Comparison of ENCODE assay signal across 43 cellular contexts in genomic region chr7:130662426-130662825, GRCh38. TPM values are rescaled to one million over a fixed set of nuclear protein-coding genes. Genes with fewer than 3 reads are reported as not detected.
"Had no signal": no experiment of that assay in that cellular context is flagged by ENCODE, and none has a peak within 500 bp of the region (broad histone marks: within the 10 kb centered on the region; RNA-seq: fewer than 3 reads in every experiment).

No MANE protein-coding gene starts in this region.

- H3K9me3 ChIP-seq: adrenal gland, ascending aorta, breast epithelium, heart left ventricle, mucosa of descending colon, upper lobe of left lung, vagina had no signal

- H3K4me3 Mint-ChIP-seq: activated CD4-positive, alpha-beta memory T cell treated with anti-CD3 and anti-CD28 coated beads for 36 hours; activated CD4-positive, alpha-beta T cell treated with anti-CD3 and anti-CD28 coated beads, Interleukin-2, amount 10 ng/mL, durations not matched to agents 24 days and 14 days; activated naive CD4-positive, alpha-beta T cell treated with anti-CD3 and anti-CD28 coated beads for 36 hours; activated naive CD8-positive, alpha-beta T cell treated with anti-CD3 and anti-CD28 coated beads for 36 hours; activated T-helper 1 cell treated with anti-CD3 and anti-CD28 coated beads, Interleukin-12 subunit alpha, Interleukin-12 subunit beta, Interleukin-2, Interleukin-4 antibody, amounts not matched to agents 30 ng/mL and 10 ng/mL and 1 ng/mL, durations not matched to agents 14 hours and 24 hours and 36 hours; natural killer cell treated with Interleukin-12 subunit alpha and Interleukin-12 subunit beta and Interleukin-15 and Interleukin-18, amount 100 ng/mL, for 72 hours; stimulated activated memory B cell treated with anti-CD40 and anti-IgM and Interleukin-4, amounts not matched to agents 10 μg/mL and 1 μg/mL and 100 μg/mL, for 72 hours; stimulated activated naive CD8-positive, alpha-beta T cell treated with anti-CD3 and anti-CD28 coated beads, Interleukin-15, amount 100 ng/mL, for 72 hours; T-helper 1 cell treated with Interleukin-12 subunit alpha and Interleukin-12 subunit beta and Interleukin-4 antibody, amounts not matched to agents 30 μg/mL and 1 μg/mL, for 36 hours had no signal

- ATAC-seq: activated CD4-positive, CD25-positive, alpha-beta regulatory T cell treated with anti-CD3 and anti-CD28 coated beads, Interleukin-2, amount 50 U/mL, for 24 hours; esophagus mucosa; heart left ventricle; left cardiac atrium; left ventricle myocardium superior; mucosa of descending colon; natural killer cell treated with Interleukin-12 subunit alpha and Interleukin-12 subunit beta and Interleukin-15 and Interleukin-18, amount 100 ng/mL, for 72 hours; sciatic nerve; stimulated activated memory B cell treated with anti-CD40 and anti-IgM and Interleukin-4, amounts not matched to agents 10 μg/mL and 1 μg/mL and 100 μg/mL, for 72 hours; stimulated activated naive CD8-positive, alpha-beta T cell treated with anti-CD3 and anti-CD28 coated beads, Interleukin-15, amount 100 ng/mL, for 72 hours had no signal

- H3K27me3 Mint-ChIP-seq: activated CD4-positive, alpha-beta memory T cell treated with anti-CD3 and anti-CD28 coated beads for 36 hours; activated CD4-positive, alpha-beta T cell treated with anti-CD3 and anti-CD28 coated beads, Interleukin-2, amount 10 ng/mL, durations not matched to agents 24 days and 14 days; activated naive CD8-positive, alpha-beta T cell treated with anti-CD3 and anti-CD28 coated beads for 36 hours; natural killer cell treated with Interleukin-12 subunit alpha and Interleukin-12 subunit beta and Interleukin-15 and Interleukin-18, amount 100 ng/mL, for 72 hours; progenitor cell of endocrine pancreas; stimulated activated memory B cell treated with anti-CD40 and anti-IgM and Interleukin-4, amounts not matched to agents 10 μg/mL and 1 μg/mL and 100 μg/mL, for 72 hours; stimulated activated naive CD8-positive, alpha-beta T cell treated with anti-CD3 and anti-CD28 coated beads, Interleukin-15, amount 100 ng/mL, for 72 hours had no signal

- H3K9me3 Mint-ChIP-seq: activated CD4-positive, alpha-beta memory T cell treated with anti-CD3 and anti-CD28 coated beads for 36 hours; activated CD4-positive, alpha-beta T cell treated with anti-CD3 and anti-CD28 coated beads, Interleukin-2, amount 10 ng/mL, durations not matched to agents 24 days and 14 days; activated naive CD4-positive, alpha-beta T cell treated with anti-CD3 and anti-CD28 coated beads for 36 hours; activated naive CD8-positive, alpha-beta T cell treated with anti-CD3 and anti-CD28 coated beads for 36 hours; activated T-helper 1 cell treated with anti-CD3 and anti-CD28 coated beads, Interleukin-12 subunit alpha, Interleukin-12 subunit beta, Interleukin-2, Interleukin-4 antibody, amounts not matched to agents 30 ng/mL and 10 ng/mL and 1 ng/mL, durations not matched to agents 14 hours and 24 hours and 36 hours; natural killer cell treated with Interleukin-12 subunit alpha and Interleukin-12 subunit beta and Interleukin-15 and Interleukin-18, amount 100 ng/mL, for 72 hours; stimulated activated memory B cell treated with anti-CD40 and anti-IgM and Interleukin-4, amounts not matched to agents 10 μg/mL and 1 μg/mL and 100 μg/mL, for 72 hours; stimulated activated naive CD8-positive, alpha-beta T cell treated with anti-CD3 and anti-CD28 coated beads, Interleukin-15, amount 100 ng/mL, for 72 hours; T-helper 1 cell treated with Interleukin-12 subunit alpha and Interleukin-12 subunit beta and Interleukin-4 antibody, amounts not matched to agents 30 μg/mL and 1 μg/mL, for 36 hours had no signal

- H3K27ac ChIP-seq: adrenal gland, ascending aorta, breast epithelium, heart left ventricle, skin epidermis, upper lobe of left lung, vagina, WERI-Rb-1 had no signal

- H3K27ac Mint-ChIP-seq: activated CD4-positive, alpha-beta memory T cell treated with anti-CD3 and anti-CD28 coated beads for 36 hours; activated CD4-positive, alpha-beta T cell treated with anti-CD3 and anti-CD28 coated beads, Interleukin-2, amount 10 ng/mL, durations not matched to agents 24 days and 14 days; activated naive CD4-positive, alpha-beta T cell treated with anti-CD3 and anti-CD28 coated beads for 36 hours; activated naive CD8-positive, alpha-beta T cell treated with anti-CD3 and anti-CD28 coated beads for 36 hours; activated T-helper 1 cell treated with anti-CD3 and anti-CD28 coated beads, Interleukin-12 subunit alpha, Interleukin-12 subunit beta, Interleukin-2, Interleukin-4 antibody, amounts not matched to agents 30 ng/mL and 10 ng/mL and 1 ng/mL, durations not matched to agents 14 hours and 24 hours and 36 hours; natural killer cell treated with Interleukin-12 subunit alpha and Interleukin-12 subunit beta and Interleukin-15 and Interleukin-18, amount 100 ng/mL, for 72 hours; progenitor cell of endocrine pancreas; stimulated activated memory B cell treated with anti-CD40 and anti-IgM and Interleukin-4, amounts not matched to agents 10 μg/mL and 1 μg/mL and 100 μg/mL, for 72 hours; stimulated activated naive CD8-positive, alpha-beta T cell treated with anti-CD3 and anti-CD28 coated beads, Interleukin-15, amount 100 ng/mL, for 72 hours; T-helper 1 cell treated with Interleukin-12 subunit alpha and Interleukin-12 subunit beta and Interleukin-4 antibody, amounts not matched to agents 30 μg/mL and 1 μg/mL, for 36 hours had no signal

- H3K27me3 ChIP-seq: adrenal gland, ascending aorta, breast epithelium, heart left ventricle, upper lobe of left lung, vagina had no signal

- H3K4me3 ChIP-seq: adrenal gland, ascending aorta, breast epithelium, heart left ventricle, mucosa of descending colon, skin epidermis, upper lobe of left lung, vagina had no signal

- FAIRE-seq: endothelial cell of umbilical vein, TTC549 had no signal

- H3K4me1 ChIP-seq: ascending aorta, breast epithelium had no signal

- DNase-seq: activated CD4-positive, alpha-beta memory T cell treated with anti-CD3 and anti-CD28 coated beads for 36 hours; activated CD4-positive, alpha-beta T cell treated with anti-CD3 and anti-CD28 coated beads, Interleukin-2, amount 10 ng/mL, durations not matched to agents 24 days and 14 days; activated CD8-positive, alpha-beta memory T cell treated with anti-CD3 and anti-CD28 coated beads, Interleukin-2, amount 50 U/mL, for 4 hours; activated effector memory CD4-positive, alpha-beta T cell treated with anti-CD3 and anti-CD28 coated beads, Interleukin-2, amount 50 U/mL, for 16 hours; activated naive CD4-positive, alpha-beta T cell treated with anti-CD3 and anti-CD28 coated beads for 36 hours; activated naive CD8-positive, alpha-beta T cell treated with anti-CD3 and anti-CD28 coated beads for 36 hours; activated T-cell treated with anti-CD3 and anti-CD28 coated beads, Interleukin-2, amount 50 U/mL, for 1 hour; adrenal gland; central memory CD4-positive, alpha-beta T cell; foreskin fibroblast; heart left ventricle; left cardiac atrium; left ventricle myocardium superior; mucosa of descending colon; stimulated activated CD4-positive, alpha-beta T cell treated with anti-CD3 and anti-CD28 coated beads, Interleukin-1b, Interleukin-23, amount 100 ng/mL, for 48 hours; stimulated activated CD4-positive, alpha-beta T cell treated with anti-CD3 and anti-CD28 coated beads, Interleukin-4, amount 100 ng/mL, for 4 hours; stimulated activated CD8-positive, alpha-beta memory T cell treated with anti-CD3 and anti-CD28 coated beads, Interleukin-4, amount 100 ng/mL, for 48 hours; stimulated activated naive CD8-positive, alpha-beta T cell treated with anti-CD3 and anti-CD28 coated beads, Interleukin-15, amount 100 ng/mL, for 72 hours; substantia nigra; T-helper 9 cell; upper lobe of left lung; WERI-Rb-1 had no signal

RNA-seq across cellular contexts. Expression of gene TSGA13, which starts 23.9 kb away (rescaled TPM):
- total RNA-seq: activated CD4-positive, alpha-beta memory T cell treated with anti-CD3 and anti-CD28 coated beads for 36 hours; activated CD4-positive, alpha-beta T cell treated with anti-CD3 and anti-CD28 coated beads, Interleukin-2, amount 10 ng/mL, durations not matched to agents 24 days and 14 days; activated CD8-positive, alpha-beta memory T cell treated with anti-CD3 and anti-CD28 coated beads for 36 hours; activated naive CD4-positive, alpha-beta T cell treated with anti-CD3 and anti-CD28 coated beads for 36 hours; activated naive CD8-positive, alpha-beta T cell treated with anti-CD3 and anti-CD28 coated beads for 36 hours; activated T-helper 1 cell treated with anti-CD3 and anti-CD28 coated beads, Interleukin-12 subunit alpha, Interleukin-12 subunit beta, Interleukin-2, Interleukin-4 antibody, amounts not matched to agents 30 ng/mL and 10 ng/mL and 1 ng/mL, durations not matched to agents 14 hours and 24 hours and 36 hours; adrenal gland; ascending aorta; breast epithelium; endothelial cell of umbilical vein; esophagus mucosa; heart left ventricle; left cardiac atrium; left ventricle myocardium superior; lung microvascular endothelial cell; mesenteric fat pad; mucosa of descending colon; myocyte; natural killer cell treated with Interleukin-12 subunit alpha and Interleukin-12 subunit beta and Interleukin-15 and Interleukin-18, amount 100 ng/mL, for 72 hours; osteocyte; progenitor cell of endocrine pancreas; renal cortical epithelial cell; sciatic nerve; upper lobe of left lung; vagina had no signal
- polyA plus RNA-seq: adrenal gland, endothelial cell of umbilical vein, heart left ventricle, thymus had no signal
